ENCODE assay signal across 16 cellular contexts in genomic region chr1:33426906-33427305, GRCh38.
"Had no signal": no experiment of that assay in that cellular context is flagged by ENCODE, and none has a peak within 500 bp of the region (broad histone marks: within the 10 kb centered on the region; RNA-seq: fewer than 3 reads in every experiment).

No MANE protein-coding gene starts in this region.

- ATAC-seq: activated CD4-positive, CD25-positive, alpha-beta regulatory T cell treated with anti-CD3 and anti-CD28 coated beads, Interleukin-2, amount 50 U/mL, for 24 hours; activated T-cell treated with anti-CD3 and anti-CD28 coated beads, Interleukin-2, amount 50 U/mL, for 4 hours; esophagus mucosa; lower lobe of right lung; pancreas; stimulated activated naive B cell treated with anti-CD40 and anti-IgM and Interleukin-4, amounts not matched to agents 10 μg/mL and 1 μg/mL and 100 μg/mL, for 72 hours had no signal

- H3K4me3 Mint-ChIP-seq: activated naive CD8-positive, alpha-beta T cell treated with anti-CD3 and anti-CD28 coated beads for 36 hours; activated T-cell treated with anti-CD3 and anti-CD28 coated beads, Interleukin-2, amount 50 U/mL, for 4 hours; stimulated activated naive B cell treated with anti-CD40 and anti-IgM and Interleukin-4, amounts not matched to agents 10 μg/mL and 1 μg/mL and 100 μg/mL, for 72 hours had no signal

- H3K36me3 ChIP-seq: breast epithelium, lower lobe of right lung, pancreas, tibial nerve had no signal

- H3K27ac ChIP-seq: breast epithelium, dorsolateral prefrontal cortex, lower lobe of right lung, pancreas, tibial nerve had no signal

- H3K27ac Mint-ChIP-seq: activated naive CD8-positive, alpha-beta T cell treated with anti-CD3 and anti-CD28 coated beads for 36 hours; stimulated activated naive B cell treated with anti-CD40 and anti-IgM and Interleukin-4, amounts not matched to agents 10 μg/mL and 1 μg/mL and 100 μg/mL, for 72 hours had no signal

- H3K9me3 ChIP-seq: breast epithelium, lower lobe of right lung, pancreas, tibial nerve had no signal

- DNase-seq: activated CD4-positive, alpha-beta T cell treated with anti-CD3 and anti-CD28 coated beads, Interleukin-2, amount 50 U/mL, for 4 hours; activated gamma-delta T cell treated with Interleukin-2 at 50 U/mL for 16 hours; activated naive CD8-positive, alpha-beta T cell treated with anti-CD3 and anti-CD28 coated beads for 36 hours; activated T-cell treated with anti-CD3 and anti-CD28 coated beads, Interleukin-2, amount 50 U/mL, for 4 hours; anterior cingulate cortex; dorsolateral prefrontal cortex; kidney glomerular epithelial cell; lower lobe of right lung; midbrain; pancreas; stimulated activated CD4-positive, alpha-beta T cell treated with anti-CD3 and anti-CD28 coated beads, Interleukin-2, amount 100 ng/mL, for 24 hours; stimulated activated naive B cell treated with anti-CD40 and anti-IgM and Interleukin-4, amounts not matched to agents 10 μg/mL and 1 μg/mL and 100 μg/mL, for 72 hours had no signal

- H3K4me3 ChIP-seq: breast epithelium, dorsolateral prefrontal cortex, lower lobe of right lung, pancreas, tibial nerve had no signal

- H3K36me3 Mint-ChIP-seq: activated naive CD8-positive, alpha-beta T cell treated with anti-CD3 and anti-CD28 coated beads for 36 hours; stimulated activated naive B cell treated with anti-CD40 and anti-IgM and Interleukin-4, amounts not matched to agents 10 μg/mL and 1 μg/mL and 100 μg/mL, for 72 hours had no signal

- H3K9me3 Mint-ChIP-seq: activated naive CD8-positive, alpha-beta T cell treated with anti-CD3 and anti-CD28 coated beads for 36 hours; activated T-cell treated with anti-CD3 and anti-CD28 coated beads, Interleukin-2, amount 50 U/mL, for 4 hours; stimulated activated naive B cell treated with anti-CD40 and anti-IgM and Interleukin-4, amounts not matched to agents 10 μg/mL and 1 μg/mL and 100 μg/mL, for 72 hours had no signal

- H3K27me3 ChIP-seq: breast epithelium, dorsolateral prefrontal cortex, pancreas, tibial nerve had no signal

- H3K4me1 ChIP-seq: breast epithelium had no signal
